In genomic region chr2:196330645-196331044, GRCh38 we compare ENCODE assay signal across 18 cellular contexts.
DNase-seq lines count a peak whose midpoint lies in the region; TF ChIP-seq lines count a peak whose summit lies in the region.
"Had no signal": no experiment of that assay in that cellular context is flagged by ENCODE, and none has a peak within 500 bp of the region (broad histone marks: within the 10 kb centered on the region; RNA-seq: fewer than 3 reads in every experiment).

No MANE protein-coding gene starts in this region.

- H3K36me3 ChIP-seq in osteoblast (ENCODE audit: insufficient read depth, low read length), result no peaks in the 10 kb centered on the region
- no peaks in the 10 kb centered on the region for H3K36me3 ChIP-seq in SJCRH30
- H3K36me3 ChIP-seq: MG63, suprapubic skin had no signal

- H3K4me1 ChIP-seq in osteoblast (ENCODE audit: insufficient read depth, low read length), result peaks cover 34% of the 10 kb centered on the region
- H3K4me1 ChIP-seq in SJCRH30, result peaks cover 5% of the 10 kb centered on the region; the same call in 1 of the 2 replicates
- H3K4me1 ChIP-seq: foreskin keratinocyte had no signal

- TF ChIP-seq CTCF in osteoblast (IDR thresholded peaks at IDR 0.05; ENCODE audit: extremely low read depth, low read depth, low read length), result no peak

- H2AFZ ChIP-seq in osteoblast (ENCODE audit: low read length), result no peak overlapping the region

- no peaks in the 10 kb centered on the region for H4K20me1 ChIP-seq in osteoblast (ENCODE audit: insufficient read depth, low read length)

- no peaks in the 10 kb centered on the region for H3K79me2 ChIP-seq in osteoblast (ENCODE audit: insufficient read depth, low read length)

- H3K27me3 ChIP-seq in osteoblast (ENCODE audit: insufficient read depth, low read length) (no peaks in the 10 kb centered on the region), SJCRH30 (no peaks in the 10 kb centered on the region)
- H3K27me3 ChIP-seq: foreskin keratinocyte, MG63, suprapubic skin had no signal

- no peak overlapping the region for H3K4me2 ChIP-seq in osteoblast (ENCODE audit: insufficient read depth, low read length)

- DNase-seq in NCI-H82 (lab: John Stamatoyannopoulos, UW), result peak; percentile 53
- no peak for DNase-seq in NCI-H82 treated with DMSO at 0.1 percent for 48 hours (lab: John Stamatoyannopoulos, UW; ENCODE audit: unreplicated experiment)
- DNase-seq in NCI-H1092 (lab: John Stamatoyannopoulos, UW), result peak; percentile 51
- peak; percentile 80 for DNase-seq in SHP77 treated with DMSO at 0.1 percent for 48 hours (lab: John Stamatoyannopoulos, UW)
- no peak for DNase-seq in osteoblast (ENCODE audit: insufficient read length, low spot score, missing footprints)
- no peak for DNase-seq in activated effector memory CD4-positive, alpha-beta T cell treated with anti-CD3 and anti-CD28 coated beads, Interleukin-2, amount 50 U/mL, for 16 hours
- no peak for DNase-seq in ACHN
- no peak for DNase-seq in SJCRH30
- DNase-seq: activated CD4-positive, alpha-beta T cell treated with anti-CD3 and anti-CD28 coated beads for 36 hours; CD8-positive, alpha-beta T cell; DND-41; foreskin keratinocyte; kidney; midbrain; NK-92 treated with Interleukin-12 subunit alpha and Interleukin-12 subunit beta, amount 100 ng/mL, for 24 hours; SW 1271 had no signal

- H3K9me3 ChIP-seq in osteoblast (ENCODE audit: low read depth, low read length) (no peaks in the 10 kb centered on the region), SJCRH30 (replicated peaks) (no peaks in the 10 kb centered on the region)
- H3K9me3 ChIP-seq: MG63, suprapubic skin had no signal

- no peak overlapping the region for H3K4me3 ChIP-seq in osteoblast (ENCODE audit: insufficient read depth, low read length)
- H3K4me3 ChIP-seq in SJCRH30, result no peak overlapping the region
- H3K4me3 ChIP-seq: MG63, suprapubic skin had no signal

- peak overlapping the region; percentile 8 for H3K27ac ChIP-seq in osteoblast (ENCODE audit: low read depth, low read length)
- no peak overlapping the region for H3K27ac ChIP-seq in SJCRH30
- H3K27ac ChIP-seq: foreskin keratinocyte, suprapubic skin had no signal

- in situ Hi-C loops in ACHN (cut with HindIII; ENCODE audit: low pct_ligation_motif_present, low pct_unique_long_range_greater_than_20kb, low sequenced_read_pairs), result no loop called here

Comparison
In these comparisons a context has a peak if more than half of its experiments do, and no peak if none do; other contexts are left out.
1. DNase-seq: peak in NCI-H82 (single experiment), NCI-H1092 (single experiment) and SHP77 treated with DMSO at 0.1 percent for 48 hours (single experiment); none in NCI-H82 treated with DMSO at 0.1 percent for 48 hours (single experiment), osteoblast (single experiment), activated effector memory CD4-positive, alpha-beta T cell treated with anti-CD3 and anti-CD28 coated beads, Interleukin-2, amount 50 U/mL, for 16 hours (single experiment), ACHN (single experiment) and SJCRH30 (0 of 2).